ENCODE assay signal across 8 cellular contexts in genomic region chr1:155712636-155713035, GRCh38. TPM values are rescaled to one million over a fixed set of nuclear protein-coding genes. Genes with fewer than 3 reads are reported as not detected.
A peak's percentile ranks its signal among the peaks of the same experiment; 100 is the strongest.
DNase-seq lines count a peak whose midpoint lies in the region; ATAC-seq, FAIRE-seq and TF ChIP-seq lines count a peak whose summit lies in the region.
"Not testable (repeated sequence)": the region's sequence is repeated elsewhere in the genome, so short reads cannot be mapped to it uniquely, and the experiment has no call there.

No MANE protein-coding gene starts in this region.

- peak; percentile 52 for TF ChIP-seq RAD21 in SK-N-SH (IDR thresholded peaks at IDR 0.05; ENCODE audit: low read length)
- TF ChIP-seq RAD21 in HepG2 (CRISPR knock-in tag; IDR thresholded peaks at IDR 0.05), result not testable (repeated sequence)

- peaks cover 0 to 11% (median 6%) of the 10 kb centered on the region in 5 experiments for H3K9me3 Mint-ChIP-seq in brain

- not testable (repeated sequence) for H3F3A ChIP-seq in SK-N-SH (replicated peaks; ENCODE audit: insufficient read depth)

- H3K27ac Mint-ChIP-seq in brain, result peak overlapping the region in 4 of 5 experiments; percentile 12 to 79 (median 54)

- peaks cover 72% of the 10 kb centered on the region for H3K79me2 ChIP-seq in SK-N-SH (ENCODE audit: insufficient read depth)
- H3K79me2 ChIP-seq in HepG2 (ENCODE audit: insufficient read depth, low read length), result peaks cover 11% of the 10 kb centered on the region

- FAIRE-seq in D721Med (lab: Jason Lieb, UNC) (peak; percentile 29), HepG2 (lab: Jason Lieb, UNC) (peak; percentile 34)

- not testable (repeated sequence) for H2AFZ ChIP-seq in SK-N-SH (ENCODE audit: low read depth); HepG2 (ENCODE audit: low read length)

- not testable (repeated sequence) for H3K4me1 ChIP-seq in HEK293 (ENCODE audit: control insufficient read depth, insufficient read depth, low read length); SK-N-SH (ENCODE audit: control insufficient read depth in 1 of 2, insufficient read depth in 2 of 2, low read depth in 1 of 2, low read length in 1 of 2); HepG2 (ENCODE audit: insufficient read depth, low read length); psoas muscle

- not testable (repeated sequence) for TF ChIP-seq POLR2A in NB4 (IDR thresholded peaks at IDR 0.05; ENCODE audit: extremely low read depth, insufficient read length); HepG2 (IDR thresholded peaks at IDR 0.05; ENCODE audit: insufficient read depth in 1 of 2, low read depth in 2 of 2, low read length in 2 of 2)

- peak overlapping the region in 1 of 5 experiments; percentile 6 for H3K4me3 Mint-ChIP-seq in brain

- H3K27me3 ChIP-seq in SK-N-SH (ENCODE audit: insufficient read depth); HepG2 (ENCODE audit: control insufficient read depth in 1 of 2, insufficient read depth in 2 of 2, low read length in 2 of 2); psoas muscle (ENCODE audit: insufficient read depth in 3 of 3, low read length in 2 of 3): not testable (repeated sequence)

- peaks cover 9 to 38% of the 10 kb centered on the region in 2 experiments; a peak in 2 of 3 replicates for H3K36me3 ChIP-seq in HEK293 (ENCODE audit: control insufficient read depth in 2 of 2, insufficient read depth in 1 of 2, low read length in 2 of 2)
- H3K36me3 ChIP-seq in SK-N-SH (replicated peaks in 1 of 2; ENCODE audit: control insufficient read depth in 1 of 2, insufficient read depth in 2 of 2, low read length in 1 of 2), result peaks cover 27 to 30% of the 10 kb centered on the region in 2 experiments
- peaks cover 3 to 38% of the 10 kb centered on the region in 2 experiments; a peak in 4 of 5 replicates for H3K36me3 ChIP-seq in HepG2 (replicated peaks in 1 of 2; ENCODE audit: control insufficient read depth in 1 of 2, insufficient read depth in 2 of 2, low read length in 2 of 2)
- H3K36me3 ChIP-seq in psoas muscle (ENCODE audit: insufficient read depth in 1 of 2, low read depth in 1 of 2), result peaks cover 0 to 59% of the 10 kb centered on the region in 2 donors

- DNase-seq in D721Med (ENCODE audit: insufficient read length, low spot score); SK-N-SH; HepG2 (ENCODE audit: low spot score); psoas muscle: not testable (repeated sequence)
- DNase-seq in NB4 (ENCODE audit: low read depth) (peak; percentile 15), fibroblast of peridontal ligament (ENCODE audit: extremely low read depth) (peak; percentile 8)

- H3K9ac ChIP-seq in SK-N-SH; HepG2 (ENCODE audit: insufficient read depth, low read depth, low read length): not testable (repeated sequence)

- H3K4me2 ChIP-seq in SK-N-SH; HepG2 (ENCODE audit: low read depth, low read length): not testable (repeated sequence)

- peaks cover 60% of the 10 kb centered on the region for H3K36me3 Mint-ChIP-seq in brain

- POLR2A ChIA-PET in HEK293 (lab: Yijun Ruan, JAX); SK-N-SH (lab: Yijun Ruan, JAX); HepG2 (lab: Yijun Ruan, JAX): not testable (repeated sequence)

- not testable (repeated sequence) for H4K20me1 ChIP-seq in SK-N-SH (ENCODE audit: insufficient read depth); HepG2 (ENCODE audit: insufficient read depth, low read length)

- not testable (repeated sequence) for H3K4me3 ChIP-seq in HEK293 (ENCODE audit: low read depth, low read length); NB4 (ENCODE audit: low read depth, low read length); SK-N-SH (ENCODE audit: low read depth in 2 of 2, low read length in 1 of 2); HepG2 (replicated peaks in 1 of 3; ENCODE audit: insufficient read depth in 1 of 3, low read depth in 2 of 3, low read length in 3 of 3); psoas muscle

- H3K27ac ChIP-seq in HEK293 (ENCODE audit: extremely low read depth, low read depth, low read length); SK-N-SH (ENCODE audit: low read depth in 2 of 2, low read length in 1 of 2); HepG2 (ENCODE audit: extremely low read length, insufficient read depth, low read length); psoas muscle: not testable (repeated sequence)

- ATAC-seq in HepG2, result not testable (repeated sequence)
- ATAC-seq in psoas muscle, result peak in 2 of 4 donors; percentile 40 to 70

- H3K9me2 ChIP-seq in SK-N-SH, result not testable (repeated sequence)

- not testable (repeated sequence) for BruUV-seq in HepG2 (replicated peaks; lab: Mats Ljungman, UMichigan)

- H3K4me1 Mint-ChIP-seq in brain, result peaks cover 44% of the 10 kb centered on the region

- not testable (repeated sequence) for H3K9me3 ChIP-seq in HEK293 (ENCODE audit: control insufficient read depth, insufficient read depth, low read depth, low read length); SK-N-SH; HepG2 (ENCODE audit: low read length); psoas muscle

- 96% methylated on average over 3 of the region's 3 CpGs for WGBS in SK-N-SH (ENCODE audit: low lambda C conversion rate)
- WGBS in HepG2 (ENCODE audit: low lambda C conversion rate), result 97% methylated on average over 3 of the region's 3 CpGs
- WGBS in psoas muscle, 3 donors, result 86 to 89% (median 86%) methylated on average over 3 of the region's 3 CpGs

- in situ Hi-C loops in HepG2 (cut with HindIII; ENCODE audit: extremely low pct_ligation_motif_present, low pct_unique_long_range_greater_than_20kb), result not testable (repeated sequence)

- CTCF ChIA-PET in HEK293 (lab: Yijun Ruan, JAX) (interaction anchor here (0.7 to 1.1 kb wide), 3 partner anchors 17 to 116 kb away, joined by 3 to 6 read pairs (median 3); no protein-coding TSS in a partner anchor), SK-N-SH (lab: Yijun Ruan, JAX) (interaction anchor here (3.7 kb wide), 1 partner anchor 17 kb away, joined by 18 read pairs; no protein-coding TSS in a partner anchor)
- CTCF ChIA-PET in HepG2 (lab: Yijun Ruan, JAX; ENCODE audit: low intra/inter-chr PET ratio, low total read pairs), result not testable (repeated sequence)

- not testable (repeated sequence) for TF ChIP-seq EP300 in SK-N-SH (IDR thresholded peaks at IDR 0.05; ENCODE audit: borderline replicate concordance in 1 of 2, low read depth in 1 of 2, low read length in 1 of 2); HepG2 (IDR thresholded peaks at IDR 0.05; ENCODE audit: low read depth in 2 of 2, low read length in 2 of 2); HepG2 (CRISPR knock-in tag; IDR thresholded peaks at IDR 0.05; ENCODE audit: borderline replicate concordance)

- H3K27me3 Mint-ChIP-seq in brain, result not testable (repeated sequence)

- TF ChIP-seq CTCF in D721Med (IDR thresholded peaks at IDR 0.05; ENCODE audit: insufficient read depth, missing control alignments), result peak; percentile 32
- not testable (repeated sequence) for TF ChIP-seq CTCF in HEK293 (tag by site-specific recombination; IDR thresholded peaks at IDR 0.05); NB4 (IDR thresholded peaks at IDR 0.05; ENCODE audit: low read depth, low read length); SK-N-SH (IDR thresholded peaks at IDR 0.05)
- peak in 1 of 2 experiments; percentile 28 for TF ChIP-seq CTCF in brain (conservative IDR thresholded peaks at IDR 0.05)
- 0 out of 2 replicates have a peak, but pooled peaks have one; percentile 9 for TF ChIP-seq CTCF in HepG2 (CRISPR knock-in tag; IDR thresholded peaks at IDR 0.05)
- peak; percentile 5 for TF ChIP-seq CTCF in psoas muscle (IDR thresholded peaks at IDR 0.05)

- intact Hi-C loops in HepG2 (cut with micrococcal nuclease; ENCODE audit: unreplicated experiment); psoas muscle (cut with DNase I): not testable (repeated sequence)

RNA-seq across cellular contexts. Expression of gene DAP3, which starts 23.7 kb away (rescaled TPM):
- polyA plus RNA-seq in SK-N-SH (2012; rRNA removed) (115 and 136 TPM in 2 replicates), brain (ENCODE audit: insufficient read depth, low read depth, low replicate concordance) (82.4 TPM), HepG2 (2011; rRNA removed) (123 and 129 TPM in 2 replicates), psoas muscle (100 to 1,000 TPM; 108 to 145 (median 137) TPM)
- 118 and 122 TPM in 2 replicates for polyA plus RNA-seq in SK-N-SH (2012; cell fraction: cytosol; rRNA removed)
- 206 and 220 TPM in 2 replicates for polyA plus RNA-seq in SK-N-SH (2012; cell fraction: nucleus; rRNA removed)
- total RNA-seq in HepG2 (2016; rRNA removed; fragmentation: Illumina TruSeq; extraction: Trizol) (133 and 153 TPM in 2 replicates), psoas muscle (100 to 1,000 TPM in 2 of 4 donors, 10 to 100 TPM in 2; 82.3 to 120 (median 96.1) TPM)
- total RNA-seq in HepG2 (2016; cell fraction: cytosol; rRNA removed; fragmentation: Illumina TruSeq; extraction: Trizol; ENCODE audit: low read depth), result 76.4 and 78.3 TPM in 2 replicates
- total RNA-seq in HepG2 (2016; cell fraction: insoluble cytoplasmic fraction; rRNA removed; fragmentation: Illumina TruSeq; extraction: Trizol), result 131 and 149 TPM in 2 replicates
- total RNA-seq in HepG2 (2016; cell fraction: membrane; rRNA removed; fragmentation: Illumina TruSeq; extraction: Trizol), result 125 and 128 TPM in 2 replicates
- total RNA-seq in HepG2 (2016; cell fraction: nucleus; rRNA removed; fragmentation: Illumina TruSeq; extraction: Trizol), result 85.3 and 87.5 TPM in 2 replicates
- 110 and 124 TPM in 2 replicates for polyA plus RNA-seq in HepG2 (2011; cell fraction: cytosol; rRNA removed)
- polyA plus RNA-seq in HepG2 (2011; cell fraction: nucleus; rRNA removed), result 81.2 and 89.4 TPM in 2 replicates
- 102 and 105 TPM in 2 replicates for polyA plus RNA-seq in HepG2 (2012)
- 74.8 and 88.6 TPM in 2 replicates for polyA plus RNA-seq in HepG2 (2016; cell fraction: cytosol; fragmentation: Illumina TruSeq; extraction: Trizol; ENCODE audit: low read depth)
- 170 TPM in 2 replicates for polyA plus RNA-seq in HepG2 (2016; cell fraction: insoluble cytoplasmic fraction; fragmentation: Illumina TruSeq; extraction: Trizol; ENCODE audit: low read depth)
- polyA plus RNA-seq in HepG2 (2016; cell fraction: membrane; fragmentation: Illumina TruSeq; extraction: Trizol; ENCODE audit: low read depth), result 103 and 106 TPM in 2 replicates
- 170 and 180 TPM in 2 replicates for polyA plus RNA-seq in HepG2 (2016; cell fraction: nucleus; fragmentation: Illumina TruSeq; extraction: Trizol; ENCODE audit: insufficient read depth, low read depth)
- polyA minus RNA-seq in HepG2 (2011; rRNA and poly(A)+ RNA removed; ENCODE audit: low replicate concordance), result 121 and 292 TPM in 2 replicates
- polyA minus RNA-seq in HepG2 (2011; cell fraction: cytosol; rRNA and poly(A)+ RNA removed), result 66.4 and 67.5 TPM in 2 replicates
- 105 and 137 TPM in 2 replicates for polyA minus RNA-seq in HepG2 (2011; cell fraction: nucleus; rRNA and poly(A)+ RNA removed)

RNA-seq across cellular contexts. Expression of gene YY1AP1, which starts 24.1 kb away (rescaled TPM):
- polyA plus RNA-seq in SK-N-SH (2012; rRNA removed) (45.0 and 85.3 TPM in 2 replicates), brain (ENCODE audit: insufficient read depth, low read depth, low replicate concordance) (70.1 TPM), HepG2 (2011; rRNA removed) (58.3 and 69.4 TPM in 2 replicates), psoas muscle (100 to 1,000 TPM in 1 of 3 donors, 10 to 100 TPM in 2; 58.3 to 105 (median 60.6) TPM)
- polyA plus RNA-seq in SK-N-SH (2012; cell fraction: cytosol; rRNA removed), result 60.2 and 63.1 TPM in 2 replicates
- polyA plus RNA-seq in SK-N-SH (2012; cell fraction: nucleus; rRNA removed), result 59.6 and 71.3 TPM in 2 replicates
- total RNA-seq in HepG2 (2016; rRNA removed; fragmentation: Illumina TruSeq; extraction: Trizol) (28.5 and 33.9 TPM in 2 replicates), psoas muscle (100 to 1,000 TPM in 1 of 4 donors, 10 to 100 TPM in 3; 68.4 to 102 (median 86.8) TPM)
- 158 and 165 TPM in 2 replicates for total RNA-seq in HepG2 (2016; cell fraction: cytosol; rRNA removed; fragmentation: Illumina TruSeq; extraction: Trizol; ENCODE audit: low read depth)
- 27.8 and 28.0 TPM in 2 replicates for total RNA-seq in HepG2 (2016; cell fraction: insoluble cytoplasmic fraction; rRNA removed; fragmentation: Illumina TruSeq; extraction: Trizol)
- 38.7 and 52.1 TPM in 2 replicates for total RNA-seq in HepG2 (2016; cell fraction: membrane; rRNA removed; fragmentation: Illumina TruSeq; extraction: Trizol)
- 24.4 and 25.8 TPM in 2 replicates for total RNA-seq in HepG2 (2016; cell fraction: nucleus; rRNA removed; fragmentation: Illumina TruSeq; extraction: Trizol)
- polyA plus RNA-seq in HepG2 (2011; cell fraction: cytosol; rRNA removed), result 44.0 and 71.4 TPM in 2 replicates
- 54.4 and 59.2 TPM in 2 replicates for polyA plus RNA-seq in HepG2 (2011; cell fraction: nucleus; rRNA removed)
- 28.7 and 30.1 TPM in 2 replicates for polyA plus RNA-seq in HepG2 (2012)
- 6.7 and 6.8 TPM in 2 replicates for polyA plus RNA-seq in HepG2 (2016; cell fraction: cytosol; fragmentation: Illumina TruSeq; extraction: Trizol; ENCODE audit: low read depth)
- polyA plus RNA-seq in HepG2 (2016; cell fraction: insoluble cytoplasmic fraction; fragmentation: Illumina TruSeq; extraction: Trizol; ENCODE audit: low read depth), result 43.4 and 51.4 TPM in 2 replicates
- polyA plus RNA-seq in HepG2 (2016; cell fraction: membrane; fragmentation: Illumina TruSeq; extraction: Trizol; ENCODE audit: low read depth), result 18.2 and 18.4 TPM in 2 replicates
- 64.0 and 67.4 TPM in 2 replicates for polyA plus RNA-seq in HepG2 (2016; cell fraction: nucleus; fragmentation: Illumina TruSeq; extraction: Trizol; ENCODE audit: insufficient read depth, low read depth)
- 40.5 and 74.2 TPM in 2 replicates for polyA minus RNA-seq in HepG2 (2011; rRNA and poly(A)+ RNA removed; ENCODE audit: low replicate concordance)
- polyA minus RNA-seq in HepG2 (2011; cell fraction: cytosol; rRNA and poly(A)+ RNA removed), result 25.3 and 29.9 TPM in 2 replicates
- polyA minus RNA-seq in HepG2 (2011; cell fraction: nucleus; rRNA and poly(A)+ RNA removed), result 33.9 and 68.1 TPM in 2 replicates
